In genomic region chr2:207311316-207312005, GRCh38 we compare ENCODE assay signal across 9 cellular contexts.
DNase-seq lines count a peak whose midpoint lies in the region; ATAC-seq, FAIRE-seq and TF ChIP-seq lines count a peak whose summit lies in the region.
"Had no signal": no experiment of that assay in that cellular context is flagged by ENCODE, and none has a peak within 500 bp of the region (broad histone marks: within the 10 kb centered on the region; RNA-seq: fewer than 3 reads in every experiment).

No MANE protein-coding gene starts in this region.

- H3K36me3 ChIP-seq in endothelial cell of umbilical vein (ENCODE audit: control insufficient read depth in 2 of 2, extremely low read depth in 1 of 2, insufficient read depth in 2 of 2, low read length in 2 of 2) (no peaks in the 10 kb centered on the region), neural cell (ENCODE audit: insufficient read depth, low read length) (no peaks in the 10 kb centered on the region)

- H3K9ac ChIP-seq in endothelial cell of umbilical vein (replicated peaks; ENCODE audit: extremely low read depth, insufficient read depth, low read length), result no peak overlapping the region
- peak overlapping the region; percentile 66 for H3K9ac ChIP-seq in neural cell (ENCODE audit: low read length)

- no peak for TF ChIP-seq POLR2A in endothelial cell of umbilical vein (IDR thresholded peaks at IDR 0.05; ENCODE audit: low read depth, low read length)

- no TSS peak for BruUV-seq in endothelial cell of umbilical vein (replicated peaks; lab: Mats Ljungman, UMichigan)

- H2AFZ ChIP-seq in endothelial cell of umbilical vein (ENCODE audit: low read depth, low read length), result no peak overlapping the region
- no peak overlapping the region for H2AFZ ChIP-seq in neural cell (ENCODE audit: low read depth, low read length)

- peak; percentile 40 for TF ChIP-seq RAD21 in neural cell (conservative IDR thresholded peaks at IDR 0.05)

- POLR2A ChIA-PET in endothelial cell of umbilical vein (lab: Charles Lee), result no interaction called here

- no peaks in the 10 kb centered on the region for H3K9me1 ChIP-seq in endothelial cell of umbilical vein (replicated peaks; ENCODE audit: control insufficient read depth, extremely low read depth, insufficient read depth, low read length)

- TF ChIP-seq CTCF in endothelial cell of umbilical vein (IDR thresholded peaks at IDR 0.05; ENCODE audit: extremely low read depth in 1 of 2, insufficient read depth in 1 of 2, low read depth in 1 of 2, low read length in 2 of 2), result peak; percentile 10 to 24
- peak; percentile 50 for TF ChIP-seq CTCF in neural cell (IDR thresholded peaks at IDR 0.05; ENCODE audit: poor library complexity, severe bottlenecking)
- TF ChIP-seq CTCF in D721Med (IDR thresholded peaks at IDR 0.05; ENCODE audit: insufficient read depth, missing control alignments), result no peak

- H3F3A ChIP-seq in neural cell (ENCODE audit: insufficient read depth, low read length, poor library complexity, severe bottlenecking), result no peaks in the 10 kb centered on the region

- no peak for TF ChIP-seq EP300 in neural cell (conservative IDR thresholded peaks at IDR 0.05; ENCODE audit: poor library complexity, severe bottlenecking)

- H3K79me2 ChIP-seq in endothelial cell of umbilical vein (ENCODE audit: control insufficient read depth, insufficient read depth, low read length) (no peaks in the 10 kb centered on the region), neural cell (replicated peaks; ENCODE audit: insufficient read depth, low read length) (no peaks in the 10 kb centered on the region)

- H3K9me3 ChIP-seq in endothelial cell of umbilical vein (replicated peaks; ENCODE audit: control insufficient read depth, insufficient read depth, low read length) (no peaks in the 10 kb centered on the region), neural cell (ENCODE audit: low read length) (no peaks in the 10 kb centered on the region)

- H3K4me2 ChIP-seq in endothelial cell of umbilical vein (ENCODE audit: insufficient read depth, low read length) (no peak overlapping the region), neural cell (ENCODE audit: low read length) (no peak overlapping the region)

- intact Hi-C loops in endothelial cell of umbilical vein (cut with micrococcal nuclease), result loop anchor here (1.0 kb wide), 1 partner anchor 23 kb away; no protein-coding TSS in a partner anchor

- dilution Hi-C loops in endothelial cell of umbilical vein (cut with MboI; ENCODE audit: extremely low pct_ligation_motif_present, low sequenced_read_pairs), result no loop called here

- no peaks in the 10 kb centered on the region for H3K9me2 ChIP-seq in neural cell (ENCODE audit: insufficient read depth, low read length)

- H3K27ac ChIP-seq in endothelial cell of umbilical vein (ENCODE audit: insufficient read depth, low read depth, low read length) (peak overlapping the region; percentile 25), neural cell (ENCODE audit: low read length) (peak overlapping the region; percentile 93)

- peaks cover 11% of the 10 kb centered on the region for H3K4me1 ChIP-seq in endothelial cell of umbilical vein (ENCODE audit: control insufficient read depth, extremely low read depth, insufficient read depth, low read length)

- ATAC-seq in GM19043 (IDR thresholded peaks at IDR 0.05; ENCODE audit: low read depth, unreplicated experiment) (peak; percentile 86), HG03280 (IDR thresholded peaks at IDR 0.05; ENCODE audit: unreplicated experiment) (peak; percentile 89)
- ATAC-seq: naive thymus-derived CD8-positive, alpha-beta T cell had no signal

- no peaks in the 10 kb centered on the region for H3K27me3 ChIP-seq in endothelial cell of umbilical vein (ENCODE audit: control insufficient read depth in 2 of 2, insufficient read depth in 2 of 2, low read length in 2 of 2)
- no peaks in the 10 kb centered on the region for H3K27me3 ChIP-seq in neural cell (ENCODE audit: insufficient read depth, low read depth, low read length)

- CTCF ChIA-PET in endothelial cell of umbilical vein (lab: Charles Lee), result interaction anchor here (1.4 kb wide), 1 partner anchor 28 kb away, joined by 4 read pairs; no protein-coding TSS in a partner anchor

- peak; percentile 71 for DNase-seq in DMS 273 (lab: John Stamatoyannopoulos, UW; ENCODE audit: unreplicated experiment)
- peak; percentile 45 for DNase-seq in SHP77 treated with DMSO at 0.1 percent for 48 hours (lab: John Stamatoyannopoulos, UW)
- DNase-seq in endothelial cell of umbilical vein (ENCODE audit: low read depth, low spot score), result peak; percentile 88
- no peak for DNase-seq in D721Med (ENCODE audit: insufficient read length, low spot score)
- DNase-seq in D341Med (ENCODE audit: low spot score), result no peak

- H4K20me1 ChIP-seq in endothelial cell of umbilical vein (replicated peaks; ENCODE audit: control insufficient read depth, extremely low read depth, insufficient read depth, low read length) (no peaks in the 10 kb centered on the region), neural cell (ENCODE audit: insufficient read depth) (no peaks in the 10 kb centered on the region)

- FAIRE-seq in endothelial cell of umbilical vein (lab: Jason Lieb, UNC), result peak; percentile 91
- FAIRE-seq in D721Med (lab: Jason Lieb, UNC), result no peak

- H3K4me3 ChIP-seq in endothelial cell of umbilical vein (replicated peaks in 1 of 3; ENCODE audit: insufficient read depth in 1 of 3, low read depth in 1 of 3, low read length in 3 of 3) (no peak overlapping the region), neural cell (ENCODE audit: low read length) (no peak overlapping the region)

TF ChIP-seq in endothelial cell of umbilical vein, 7 proteins besides CTCF, POLR2A, EP300 and RAD21:
- TF ChIP-seq FOS (IDR thresholded peaks at IDR 0.05; ENCODE audit: borderline replicate concordance, insufficient read depth, low read length) (peak; percentile 84), MYC (IDR thresholded peaks at IDR 0.05; ENCODE audit: low read depth, low read length) (no peak), POLR2AphosphoS5 (IDR thresholded peaks at IDR 0.05; ENCODE audit: insufficient read depth, low read depth, low read length) (peak; percentile 25), JUN (IDR thresholded peaks at IDR 0.05; ENCODE audit: borderline replicate concordance, insufficient read depth, insufficient read length, low read depth) (peak; percentile 91)
TF ChIP-seq in endothelial cell of umbilical vein: peak in this region for 3.

TF ChIP-seq in neural cell, 6 proteins besides CTCF, POLR2A, EP300 and RAD21:
- TF ChIP-seq POLR2AphosphoS5 (IDR thresholded peaks at IDR 0.05) (peak; percentile 52), EZH2 (IDR thresholded peaks at IDR 0.05; ENCODE audit: borderline replicate concordance, insufficient read depth, low read length, poor library complexity, severe bottlenecking) (no peak)

Comparison
In these comparisons a context has a peak if more than half of its experiments do, and no peak if none do; other contexts are left out.
1. DNase-seq: peak in DMS 273 (single experiment), SHP77 treated with DMSO at 0.1 percent for 48 hours (single experiment) and endothelial cell of umbilical vein (single experiment); none in D721Med (single experiment) and D341Med (single experiment).